ENCODE assay signal across 18 cellular contexts in the genomic region with DNA sequence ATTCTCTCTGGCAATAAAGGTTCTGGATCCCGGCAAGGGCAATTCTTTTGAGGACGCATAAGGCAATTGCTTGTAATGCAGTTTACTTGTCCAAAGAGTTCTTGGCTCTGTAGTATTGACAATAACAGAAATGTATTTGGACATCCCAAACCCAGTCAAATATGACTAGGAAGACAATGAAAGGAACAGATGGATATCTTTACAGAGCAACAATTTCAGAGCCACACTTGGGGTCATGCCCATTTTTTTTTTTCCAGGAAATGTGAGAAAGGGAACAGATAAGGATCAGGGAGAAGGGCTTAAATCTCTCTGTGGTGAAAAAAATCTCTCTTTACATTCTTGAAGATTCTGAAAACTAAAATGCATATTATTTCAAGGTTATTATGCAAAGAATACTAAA. TPM values are rescaled to one million over a fixed set of nuclear protein-coding genes. Genes with fewer than 3 reads are reported as not detected.
A peak's percentile ranks its signal among the peaks of the same experiment; 100 is the strongest.
DNase-seq lines count a peak whose midpoint lies in the region; ATAC-seq and TF ChIP-seq lines count a peak whose summit lies in the region.
"Had no signal": no experiment of that assay in that cellular context is flagged by ENCODE, and none has a peak within 500 bp of the region (broad histone marks: within the 10 kb centered on the region; RNA-seq: fewer than 3 reads in every experiment).

No MANE protein-coding gene starts in this region.

- H3K4me1 ChIP-seq in ovary (ENCODE audit: insufficient read depth): no peaks in the 10 kb centered on the region
- H3K4me1 ChIP-seq: BLaER1 treated with 17β-estradiol and CSF1 and Interleukin-3, amounts not matched to agents 10 nM and 100 nM had no signal

- H3K9me3 ChIP-seq in ovary: no peaks in the 10 kb centered on the region
- H3K9me3 ChIP-seq: BLaER1 treated with 17β-estradiol and CSF1 and Interleukin-3, amounts not matched to agents 10 nM and 100 nM had no signal

- H3K4me3 ChIP-seq in ovary: no peak overlapping the region
- H3K4me3 ChIP-seq: BLaER1 treated with 17β-estradiol and CSF1 and Interleukin-3, amounts not matched to agents 10 nM and 100 nM had no signal

- intact Hi-C loops in ovary (cut with DNase I): no loop called here

- TF ChIP-seq POLR2A in ovary (IDR thresholded peaks at IDR 0.05): no peak

- in situ Hi-C loops in G401 (cut with HindIII; ENCODE audit: low sequenced_read_pairs): no loop called here

- no peaks in the 10 kb centered on the region for H3K27me3 ChIP-seq in ovary
- H3K27me3 ChIP-seq: BLaER1 treated with 17β-estradiol and CSF1 and Interleukin-3, amounts not matched to agents 10 nM and 100 nM had no signal

- no peaks in the 10 kb centered on the region for H3K36me3 ChIP-seq in ovary
- H3K36me3 ChIP-seq: BLaER1 treated with 17β-estradiol and CSF1 and Interleukin-3, amounts not matched to agents 10 nM and 100 nM had no signal

- 78 to 90% (median 85%) methylated on average over 2 of the region's 2 CpGs for WGBS in ovary, 3 donors

- no peak for ATAC-seq in HG03025 (IDR thresholded peaks at IDR 0.05; ENCODE audit: low FRiP score, unreplicated experiment)
- no peak for ATAC-seq in GM18873 (IDR thresholded peaks at IDR 0.05; ENCODE audit: low FRiP score, unreplicated experiment)
- ATAC-seq: HCT116 had no signal

- TF ChIP-seq CTCF in ovary (IDR thresholded peaks at IDR 0.05): no peak

- no peak overlapping the region for H3K27ac ChIP-seq in ovary
- H3K27ac ChIP-seq: BLaER1 treated with 17β-estradiol and CSF1 and Interleukin-3, amounts not matched to agents 10 nM and 100 nM had no signal

- no peak for TF ChIP-seq EP300 in ovary (IDR thresholded peaks at IDR 0.05)

- DNase-seq in G401 (ENCODE audit: low spot score) (peak; percentile 72), NCI-H2171 (lab: John Stamatoyannopoulos, UW) (peak; percentile 67), left kidney (ENCODE audit: low read depth, low spot score) (peak; percentile 5), ovary (no peak), NOMO-1 treated with DMSO at 0.1 percent for 48 hours (lab: John Stamatoyannopoulos, UW; ENCODE audit: unreplicated experiment) (no peak)
- DNase-seq: ACHN; Calu3; CD4-positive, CD25-positive, alpha-beta regulatory T cell; DMS153; DMS79 treated with DMSO at 0.1 percent for 48 hours; EL; GDM1 had no signal

TF ChIP-seq in PFSK-1, 5 proteins besides CTCF, POLR2A, EP300 and RAD21:
- TF ChIP-seq FOXP2 (optimal IDR thresholded peaks at IDR 0.05; ENCODE audit: borderline replicate concordance, extremely low read depth, extremely low read length, insufficient read depth): no peak
- TF ChIP-seq, protein P1, sequence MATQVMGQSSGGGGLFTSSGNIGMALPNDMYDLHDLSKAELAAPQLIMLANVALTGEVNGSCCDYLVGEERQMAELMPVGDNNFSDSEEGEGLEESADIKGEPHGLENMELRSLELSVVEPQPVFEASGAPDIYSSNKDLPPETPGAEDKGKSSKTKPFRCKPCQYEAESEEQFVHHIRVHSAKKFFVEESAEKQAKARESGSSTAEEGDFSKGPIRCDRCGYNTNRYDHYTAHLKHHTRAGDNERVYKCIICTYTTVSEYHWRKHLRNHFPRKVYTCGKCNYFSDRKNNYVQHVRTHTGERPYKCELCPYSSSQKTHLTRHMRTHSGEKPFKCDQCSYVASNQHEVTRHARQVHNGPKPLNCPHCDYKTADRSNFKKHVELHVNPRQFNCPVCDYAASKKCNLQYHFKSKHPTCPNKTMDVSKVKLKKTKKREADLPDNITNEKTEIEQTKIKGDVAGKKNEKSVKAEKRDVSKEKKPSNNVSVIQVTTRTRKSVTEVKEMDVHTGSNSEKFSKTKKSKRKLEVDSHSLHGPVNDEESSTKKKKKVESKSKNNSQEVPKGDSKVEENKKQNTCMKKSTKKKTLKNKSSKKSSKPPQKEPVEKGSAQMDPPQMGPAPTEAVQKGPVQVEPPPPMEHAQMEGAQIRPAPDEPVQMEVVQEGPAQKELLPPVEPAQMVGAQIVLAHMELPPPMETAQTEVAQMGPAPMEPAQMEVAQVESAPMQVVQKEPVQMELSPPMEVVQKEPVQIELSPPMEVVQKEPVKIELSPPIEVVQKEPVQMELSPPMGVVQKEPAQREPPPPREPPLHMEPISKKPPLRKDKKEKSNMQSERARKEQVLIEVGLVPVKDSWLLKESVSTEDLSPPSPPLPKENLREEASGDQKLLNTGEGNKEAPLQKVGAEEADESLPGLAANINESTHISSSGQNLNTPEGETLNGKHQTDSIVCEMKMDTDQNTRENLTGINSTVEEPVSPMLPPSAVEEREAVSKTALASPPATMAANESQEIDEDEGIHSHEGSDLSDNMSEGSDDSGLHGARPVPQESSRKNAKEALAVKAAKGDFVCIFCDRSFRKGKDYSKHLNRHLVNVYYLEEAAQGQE (IDR thresholded peaks at IDR 0.05; ENCODE audit: insufficient read depth in 1 of 2, low read depth in 2 of 2, low read length in 2 of 2): no peak
- peak; percentile 41; the same call in 1 of the 2 replicates for TF ChIP-seq SIN3A (IDR thresholded peaks at IDR 0.05; ENCODE audit: borderline replicate concordance, insufficient read depth, low read length)
- TF ChIP-seq POLR2AphosphoS5 (IDR thresholded peaks at IDR 0.05; ENCODE audit: low read depth, low read length): 0 out of 2 replicates have a peak, but pooled peaks have one; percentile 24
- TF ChIP-seq TAF1 (IDR thresholded peaks at IDR 0.05; ENCODE audit: borderline replicate concordance, insufficient read depth, low read length): 0 out of 2 replicates have a peak, but pooled peaks have one; percentile 27
TF ChIP-seq in PFSK-1: peak in this region for 3.

RNA-seq across cellular contexts. Expression of gene GK2, which starts 12.1 kb away (rescaled TPM):
- total RNA-seq in G401 (2014; rRNA removed; shearing (Covaris generic)): not detected in 2 replicates
- not detected for polyA plus RNA-seq in PFSK-1 (2012; ENCODE audit: insufficient read length, low read depth)
- total RNA-seq in ovary: not detected
- not detected for polyA plus RNA-seq in ovary
- total RNA-seq: A172; Calu3; CD4-positive, CD25-positive, alpha-beta regulatory T cell had no signal
- polyA plus RNA-seq: CD4-positive, CD25-positive, alpha-beta regulatory T cell had no signal

Comparison
In these comparisons a context has a peak if more than half of its experiments do, and no peak if none do; other contexts are left out.
1. DNase-seq: peak in G401 (single experiment), NCI-H2171 (single experiment) and left kidney (single experiment); none in ovary (0 of 5) and NOMO-1 treated with DMSO at 0.1 percent for 48 hours (single experiment).